ENCODE assay signal across 1 cellular context in genomic region chr7:155469311-155470185, GRCh38.
TF ChIP-seq lines count a peak whose summit lies in the region.

No MANE protein-coding gene starts in this region.

TF ChIP-seq in WTC11, 78 proteins besides CTCF, POLR2A, EP300 and RAD21 (continued from another document):
- TF ChIP-seq ZBTB43 (CRISPR knock-in tag; IDR thresholded peaks at IDR 0.05) = no peak
TF ChIP-seq in WTC11: peak in this region for 0.
